ENCODE assay signal across 16 cellular contexts in genomic region chr3:112767777-112768176, GRCh38.
DNase-seq lines count a peak whose midpoint lies in the region; ATAC-seq and TF ChIP-seq lines count a peak whose summit lies in the region.
"Had no signal": no experiment of that assay in that cellular context is flagged by ENCODE, and none has a peak within 500 bp of the region (broad histone marks: within the 10 kb centered on the region; RNA-seq: fewer than 3 reads in every experiment).

No MANE protein-coding gene starts in this region.

- H3K36me3 ChIP-seq in OCI-LY3 (replicated peaks; ENCODE audit: low read depth, low read length) = no peaks in the 10 kb centered on the region

- peaks cover 3% of the 10 kb centered on the region for H3K9me3 Mint-ChIP-seq in activated CD8-positive, alpha-beta memory T cell treated with anti-CD3 and anti-CD28 coated beads, Interleukin-2, amount 10 ng/mL, durations not matched to agents 7 days and 5 days (ENCODE audit: low read depth)
- H3K9me3 Mint-ChIP-seq in activated T-helper 2 cell treated with anti-CD3 and anti-CD28 coated beads, Interferon-gamma antibody, Interleukin-2, Interleukin-4, amounts not matched to agents 10 μg/mL and 5 μg/mL and 100 μg/mL, durations not matched to agents 14 hours and 24 hours and 36 hours = no peaks in the 10 kb centered on the region
- H3K9me3 Mint-ChIP-seq: GM23338 had no signal

- no peaks in the 10 kb centered on the region for H3K79me2 ChIP-seq in OCI-LY3 (ENCODE audit: low read length)

- no peaks in the 10 kb centered on the region for H3K9me3 ChIP-seq in OCI-LY3 (ENCODE audit: insufficient read depth, low read length)

- no peaks in the 10 kb centered on the region for H4K20me1 ChIP-seq in OCI-LY3 (ENCODE audit: insufficient read depth, low read length)

- intact Hi-C loops in activated T-helper 2 cell treated with anti-CD3 and anti-CD28 coated beads, Interferon-gamma antibody, Interleukin-2, Interleukin-4, amounts not matched to agents 10 μg/mL and 5 μg/mL and 100 μg/mL, durations not matched to agents 14 hours and 24 hours and 36 hours (cut with micrococcal nuclease) = no loop called here

- H3K9ac ChIP-seq in OCI-LY3 (ENCODE audit: low read length) = no peak overlapping the region

- H3K4me3 Mint-ChIP-seq in activated CD8-positive, alpha-beta memory T cell treated with anti-CD3 and anti-CD28 coated beads, Interleukin-2, amount 10 ng/mL, durations not matched to agents 7 days and 5 days = no peak overlapping the region
- H3K4me3 Mint-ChIP-seq in activated T-helper 2 cell treated with anti-CD3 and anti-CD28 coated beads, Interferon-gamma antibody, Interleukin-2, Interleukin-4, amounts not matched to agents 10 μg/mL and 5 μg/mL and 100 μg/mL, durations not matched to agents 14 hours and 24 hours and 36 hours (ENCODE audit: low read depth) = no peak overlapping the region
- H3K4me3 Mint-ChIP-seq: GM23338 had no signal

- no peak overlapping the region for H2AFZ ChIP-seq in OCI-LY3 (ENCODE audit: low read depth, low read length)
- H2AFZ ChIP-seq: GM23338 had no signal

- peak overlapping the region; percentile 72 for H3K4me2 ChIP-seq in OCI-LY3 (ENCODE audit: low read length)
- H3K4me2 ChIP-seq: GM23338 had no signal

- no peak for TF ChIP-seq CTCF in OCI-LY3 (IDR thresholded peaks at IDR 0.05; ENCODE audit: low read depth, low read length)
- no peak for TF ChIP-seq CTCF in fibroblast of the aortic adventitia (IDR thresholded peaks at IDR 0.05; ENCODE audit: insufficient read depth, low read length)

- peaks cover 42% of the 10 kb centered on the region for H3K4me1 ChIP-seq in OCI-LY3 (ENCODE audit: low read length)

- no peaks in the 10 kb centered on the region for H3K36me3 Mint-ChIP-seq in activated CD8-positive, alpha-beta memory T cell treated with anti-CD3 and anti-CD28 coated beads, Interleukin-2, amount 10 ng/mL, durations not matched to agents 7 days and 5 days
- no peaks in the 10 kb centered on the region for H3K36me3 Mint-ChIP-seq in activated T-helper 2 cell treated with anti-CD3 and anti-CD28 coated beads, Interferon-gamma antibody, Interleukin-2, Interleukin-4, amounts not matched to agents 10 μg/mL and 5 μg/mL and 100 μg/mL, durations not matched to agents 14 hours and 24 hours and 36 hours (ENCODE audit: low read depth)
- H3K36me3 Mint-ChIP-seq: CD4-positive, alpha-beta memory T cell had no signal

- H3K4me1 Mint-ChIP-seq in activated CD8-positive, alpha-beta memory T cell treated with anti-CD3 and anti-CD28 coated beads, Interleukin-2, amount 10 ng/mL, durations not matched to agents 7 days and 5 days = peaks cover 14% of the 10 kb centered on the region
- H3K4me1 Mint-ChIP-seq in activated T-helper 2 cell treated with anti-CD3 and anti-CD28 coated beads, Interferon-gamma antibody, Interleukin-2, Interleukin-4, amounts not matched to agents 10 μg/mL and 5 μg/mL and 100 μg/mL, durations not matched to agents 14 hours and 24 hours and 36 hours (ENCODE audit: low read depth) = peaks cover 21% of the 10 kb centered on the region

- DNase-seq in activated CD8-positive, alpha-beta memory T cell treated with anti-CD3 and anti-CD28 coated beads, Interleukin-2, amount 10 ng/mL, durations not matched to agents 7 days and 5 days = no peak
- DNase-seq in activated CD8-positive, alpha-beta memory T cell treated with anti-CD3 and anti-CD28 coated beads, Interleukin-2, amount 50 U/mL, for 48 hours = no peak
- peak; percentile 55 for DNase-seq in fibroblast of the aortic adventitia (ENCODE audit: low read depth)
- no peak for DNase-seq in NCI-H2171 (lab: John Stamatoyannopoulos, UW)
- DNase-seq in activated CD4-positive, alpha-beta T cell treated with anti-CD3 and anti-CD28 coated beads, Interleukin-2, amount 50 U/mL, for 1 hour = no peak
- no peak for DNase-seq in activated T-helper 2 cell treated with anti-CD3 and anti-CD28 coated beads, Interferon-gamma antibody, Interleukin-2, Interleukin-4, amounts not matched to agents 10 μg/mL and 5 μg/mL and 100 μg/mL, durations not matched to agents 14 hours and 24 hours and 36 hours (ENCODE audit: low spot score)
- DNase-seq: ACHN; C1 segment of cervical spinal cord; CD4-positive, alpha-beta memory T cell; DMS79; H7 had no signal

- H3K27me3 Mint-ChIP-seq in activated CD8-positive, alpha-beta memory T cell treated with anti-CD3 and anti-CD28 coated beads, Interleukin-2, amount 10 ng/mL, durations not matched to agents 7 days and 5 days = peaks cover 2% of the 10 kb centered on the region
- H3K27me3 Mint-ChIP-seq in activated T-helper 2 cell treated with anti-CD3 and anti-CD28 coated beads, Interferon-gamma antibody, Interleukin-2, Interleukin-4, amounts not matched to agents 10 μg/mL and 5 μg/mL and 100 μg/mL, durations not matched to agents 14 hours and 24 hours and 36 hours (ENCODE audit: low read depth) = peaks cover 3% of the 10 kb centered on the region
- H3K27me3 Mint-ChIP-seq: CD4-positive, alpha-beta memory T cell had no signal

- H3K27me3 ChIP-seq in OCI-LY3 (ENCODE audit: low read depth, low read length) = no peaks in the 10 kb centered on the region

- peak overlapping the region; percentile 43 for H3K27ac ChIP-seq in OCI-LY3 (ENCODE audit: low read length)
- H3K27ac ChIP-seq: 22Rv1 had no signal

- ATAC-seq in activated CD8-positive, alpha-beta memory T cell treated with anti-CD3 and anti-CD28 coated beads, Interleukin-2, amount 10 ng/mL, durations not matched to agents 7 days and 5 days = no peak
- ATAC-seq: GM23338, HepG2, K562 had no signal

- CTCF ChIA-PET in activated CD8-positive, alpha-beta memory T cell treated with anti-CD3 and anti-CD28 coated beads, Interleukin-2, amount 10 ng/mL, durations not matched to agents 7 days and 5 days (lab: Charles Lee) = no interaction called here

- H3K4me3 ChIP-seq in OCI-LY3 (ENCODE audit: low read length) (peak overlapping the region; percentile 42; the same call in 1 of the 2 replicates), fibroblast of the aortic adventitia (ENCODE audit: low read depth, low read length) (no peak overlapping the region)
- H3K4me3 ChIP-seq: GM23338, K562 had no signal

- peak overlapping the region; percentile 15 for H3K27ac Mint-ChIP-seq in activated CD8-positive, alpha-beta memory T cell treated with anti-CD3 and anti-CD28 coated beads, Interleukin-2, amount 10 ng/mL, durations not matched to agents 7 days and 5 days
- no peak overlapping the region for H3K27ac Mint-ChIP-seq in activated T-helper 2 cell treated with anti-CD3 and anti-CD28 coated beads, Interferon-gamma antibody, Interleukin-2, Interleukin-4, amounts not matched to agents 10 μg/mL and 5 μg/mL and 100 μg/mL, durations not matched to agents 14 hours and 24 hours and 36 hours
- H3K27ac Mint-ChIP-seq: CD4-positive, alpha-beta memory T cell; GM23338 had no signal
